Comparison of ENCODE assay signal across 27 cellular contexts in the genomic region with DNA sequence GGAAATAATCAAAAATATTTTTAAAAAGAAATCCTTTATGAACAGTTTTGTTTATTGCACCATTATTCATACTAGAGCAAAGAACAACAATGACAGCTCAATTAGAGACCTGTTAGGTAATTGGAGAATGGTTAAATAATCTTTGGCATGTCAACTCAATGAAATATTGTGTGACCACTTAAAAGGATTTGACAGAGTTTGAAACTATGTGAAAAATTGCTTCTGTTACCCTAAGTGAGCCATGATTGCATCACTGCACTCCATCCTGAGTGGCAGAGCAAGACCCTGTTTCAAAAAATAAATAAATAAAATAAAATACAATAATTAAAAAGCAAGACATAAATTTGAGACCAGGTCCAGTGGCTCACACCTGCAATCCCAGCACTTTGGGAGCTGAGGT.
DNase-seq lines count a peak whose midpoint lies in the region; ATAC-seq and TF ChIP-seq lines count a peak whose summit lies in the region.
"Had no signal": no experiment of that assay in that cellular context is flagged by ENCODE, and none has a peak within 500 bp of the region (broad histone marks: within the 10 kb centered on the region; RNA-seq: fewer than 3 reads in every experiment).

No MANE protein-coding gene starts in this region.

- H3K9me3 ChIP-seq in HEK293 (ENCODE audit: control insufficient read depth, insufficient read depth, low read depth, low read length): peaks cover 3% of the 10 kb centered on the region
- H3K9me3 ChIP-seq: SJSA1 had no signal

- peaks cover 4 to 8% (median 5%) of the 10 kb centered on the region in 3 donors for H3K27me3 Mint-ChIP-seq in immature natural killer cell (ENCODE audit: low read depth in 3 of 3)

- H3K4me3 Mint-ChIP-seq in immature natural killer cell: no peak overlapping the region
- H3K4me3 Mint-ChIP-seq: CD4-positive, alpha-beta memory T cell; IgD-negative memory B cell; T-cell had no signal

- DNase-seq in NCI-H69 (lab: John Stamatoyannopoulos, UW) (peak; percentile 40), choroid plexus epithelial cell (ENCODE audit: low read depth) (peak; percentile 19), fibroblast of the conjunctiva (ENCODE audit: low read depth) (peak; percentile 10), ecto neural progenitor cell (ENCODE audit: low spot score) (no peak), immature natural killer cell (no peak), activated T-cell treated with anti-CD3 and anti-CD28 coated beads for 4 hours (no peak)
- DNase-seq: C1 segment of cervical spinal cord; CD4-positive, alpha-beta memory T cell; COR-L47; DMS53; Karpas-422; MV-4-11; NCI-H1105; NCI-H1436 treated with DMSO at 0.1 percent for 48 hours; NCI-H187 treated with DMSO at 0.1 percent for 48 hours; NCI-H2107; NCI-H446 treated with DMSO at 0.1 percent for 48 hours; NCI-H526; Right ventricle myocardium superior; RPMI8226; T-cell had no signal

- H3K4me1 ChIP-seq in HEK293 (ENCODE audit: control insufficient read depth, insufficient read depth, low read length): no peaks in the 10 kb centered on the region
- H3K4me1 ChIP-seq: A549, SJSA1 had no signal

- no peak overlapping the region for H3K27ac Mint-ChIP-seq in immature natural killer cell
- H3K27ac Mint-ChIP-seq: CD4-positive, alpha-beta memory T cell; IgD-negative memory B cell; T-cell had no signal

- no peaks in the 10 kb centered on the region for H3K36me3 ChIP-seq in HEK293 (ENCODE audit: control insufficient read depth in 2 of 2, insufficient read depth in 1 of 2, low read length in 2 of 2)
- H3K36me3 ChIP-seq: SJSA1 had no signal

- H3K9me3 Mint-ChIP-seq in immature natural killer cell: peaks cover 3 to 24% (median 13%) of the 10 kb centered on the region in 6 donors

- H3K4me1 Mint-ChIP-seq in immature natural killer cell: no peaks in the 10 kb centered on the region
- H3K4me1 Mint-ChIP-seq: CD4-positive, alpha-beta memory T cell; IgD-negative memory B cell; T-cell had no signal

- POLR2A ChIA-PET in HEK293 (lab: Yijun Ruan, JAX): no interaction called here

- no peak for TF ChIP-seq CTCF in HEK293 (tag by site-specific recombination; IDR thresholded peaks at IDR 0.05)
- TF ChIP-seq CTCF in choroid plexus epithelial cell (conservative IDR thresholded peaks at IDR 0.05; ENCODE audit: low read depth, low read length): no peak

- CTCF ChIA-PET in HEK293 (lab: Yijun Ruan, JAX): interaction anchor here (0.6 to 1.5 kb wide), 4 partner anchors 10 to 585 kb away, joined by 3 to 9 read pairs (median 4); no protein-coding TSS in a partner anchor

- H3K36me3 Mint-ChIP-seq in immature natural killer cell: no peaks in the 10 kb centered on the region
- H3K36me3 Mint-ChIP-seq: IgD-negative memory B cell, T-cell had no signal

- no peak overlapping the region for H3K27ac ChIP-seq in HEK293 (ENCODE audit: extremely low read depth, low read depth, low read length)
- H3K27ac ChIP-seq: A549, SJSA1 had no signal

- ATAC-seq in GM19035 (IDR thresholded peaks at IDR 0.05; ENCODE audit: unreplicated experiment): no peak
- ATAC-seq: A549, GM12878, T-cell had no signal

- H3K4me3 ChIP-seq in HEK293 (ENCODE audit: low read depth, low read length): no peak overlapping the region
- H3K4me3 ChIP-seq in choroid plexus epithelial cell (ENCODE audit: low read depth, low read length): no peak overlapping the region
- H3K4me3 ChIP-seq: A549, GM12878, SJSA1 had no signal

TF ChIP-seq in HEK293, 187 proteins besides CTCF, POLR2A, EP300 and RAD21:
- TF ChIP-seq OSR2 (tag by site-specific recombination; IDR thresholded peaks at IDR 0.05) (peak; percentile 47; the same call in 1 of the 2 replicates), FEZF1 (tag by site-specific recombination; IDR thresholded peaks at IDR 0.05) (peak; percentile 38; the same call in 1 of the 2 replicates), SETDB1 (IDR thresholded peaks at IDR 0.05; ENCODE audit: insufficient read length, low read length) (no peak), MZF1 (tag by site-specific recombination; IDR thresholded peaks at IDR 0.05; ENCODE audit: borderline replicate concordance) (no peak), ZNF416 (tag by site-specific recombination; IDR thresholded peaks at IDR 0.05) (no peak), ZBTB20 (tag by site-specific recombination; IDR thresholded peaks at IDR 0.05) (no peak), ELK4 (IDR thresholded peaks at IDR 0.05; ENCODE audit: borderline replicate concordance, low read depth, low read length) (no peak)

Comparison
In these comparisons a context has a peak if more than half of its experiments do, and no peak if none do; other contexts are left out.
1. DNase-seq: peak in NCI-H69 (single experiment), choroid plexus epithelial cell (single experiment) and fibroblast of the conjunctiva (single experiment); none in ecto neural progenitor cell (single experiment), immature natural killer cell (0 of 3) and activated T-cell treated with anti-CD3 and anti-CD28 coated beads for 4 hours (single experiment).